ENCODE assay signal across 15 cellular contexts in genomic region chr4:38870098-38870850, GRCh38. TPM values are rescaled to one million over a fixed set of nuclear protein-coding genes. Genes with fewer than 3 reads are reported as not detected.
DNase-seq lines count a peak whose midpoint lies in the region; ATAC-seq and TF ChIP-seq lines count a peak whose summit lies in the region.
"Had no signal": no experiment of that assay in that cellular context is flagged by ENCODE, and none has a peak within 500 bp of the region (broad histone marks: within the 10 kb centered on the region; RNA-seq: fewer than 3 reads in every experiment).

No MANE protein-coding gene starts in this region.

- H3K4me1 ChIP-seq in skeletal muscle satellite cell (ENCODE audit: control insufficient read depth, insufficient read depth, low read length), result peaks cover 48% of the 10 kb centered on the region

- peaks cover 12% of the 10 kb centered on the region for H3K4me1 Mint-ChIP-seq in T-helper 17 cell

- H3K36me3 ChIP-seq in skeletal muscle satellite cell (ENCODE audit: insufficient read depth, low read length), result peaks cover 38% of the 10 kb centered on the region
- H3K36me3 ChIP-seq: thyroid gland had no signal

- H3K27me3 ChIP-seq in skeletal muscle satellite cell (ENCODE audit: control insufficient read depth, insufficient read depth, low read length), result no peaks in the 10 kb centered on the region
- H3K27me3 ChIP-seq: thyroid gland had no signal

- H3K27me3 Mint-ChIP-seq in T-helper 17 cell, result peaks cover 42% of the 10 kb centered on the region
- H3K27me3 Mint-ChIP-seq: B cell had no signal

- TF ChIP-seq CTCF in fibroblast of the aortic adventitia (IDR thresholded peaks at IDR 0.05; ENCODE audit: insufficient read depth, low read length), result no peak

- DNase-seq in COLO829 (ENCODE audit: low spot score) (peak; percentile 54), T-helper 17 cell (no peak), fibroblast of the aortic adventitia (ENCODE audit: low read depth) (peak; percentile 27), SIG-M5 (lab: John Stamatoyannopoulos, UW) (no peak)
- DNase-seq in stimulated activated CD4-positive, alpha-beta T cell treated with anti-CD3 and anti-CD28 coated beads, Interleukin-4, amount 100 ng/mL, for 24 hours, result no peak
- DNase-seq: activated CD4-positive, alpha-beta T cell treated with anti-CD3 and anti-CD28 coated beads for 1 hour; activated naive CD4-positive, alpha-beta T cell treated with Interleukin-2 at 50 U/mL for 16 hours; NCI-H2171; psoas muscle; thyroid gland had no signal

- H3K9me3 ChIP-seq in T-helper 17 cell (ENCODE audit: control insufficient read depth, low read length, poor library complexity, severe bottlenecking) (no peaks in the 10 kb centered on the region), skeletal muscle satellite cell (replicated peaks; ENCODE audit: low read length) (no peaks in the 10 kb centered on the region)
- H3K9me3 ChIP-seq: psoas muscle, thyroid gland had no signal

- no peak for ATAC-seq in T-helper 17 cell
- no peak for ATAC-seq in GM18909 (IDR thresholded peaks at IDR 0.05; ENCODE audit: poor library complexity, unreplicated experiment)
- ATAC-seq in GM18519 (IDR thresholded peaks at IDR 0.05; ENCODE audit: low FRiP score, unreplicated experiment), result no peak
- ATAC-seq: GM23338, psoas muscle had no signal

- peak overlapping the region; percentile 11 for H3K27ac Mint-ChIP-seq in T-helper 17 cell
- H3K27ac Mint-ChIP-seq: B cell, GM23338 had no signal

- H3K4me3 Mint-ChIP-seq in T-helper 17 cell, result no peak overlapping the region
- H3K4me3 Mint-ChIP-seq: B cell, GM23338 had no signal

- H3K4me2 ChIP-seq in skeletal muscle satellite cell (ENCODE audit: low read length), result peak overlapping the region; percentile 55
- H3K4me2 ChIP-seq: GM23338 had no signal

- no peaks in the 10 kb centered on the region for H3K36me3 Mint-ChIP-seq in T-helper 17 cell (ENCODE audit: low read depth)

- no peak overlapping the region for H3K9ac ChIP-seq in skeletal muscle satellite cell (ENCODE audit: low read depth, low read length)

- H3K4me3 ChIP-seq in fibroblast of the aortic adventitia (ENCODE audit: low read depth, low read length) (peak overlapping the region; percentile 2), skeletal muscle satellite cell (ENCODE audit: low read length) (peak overlapping the region; percentile 26)
- H3K4me3 ChIP-seq: GM23338, thyroid gland had no signal

RNA-seq across cellular contexts. Expression of gene FAM114A1, which starts 2.7 kb away (rescaled TPM):
- total RNA-seq in T-helper 17 cell, result under 1 TPM in 1 of 2 donors, not detected in 1; 0.50 TPM
- total RNA-seq in fibroblast of the aortic adventitia (ENCODE audit: low replicate concordance), result 263 and 378 TPM in 2 replicates
- 193 and 212 TPM in 2 replicates for total RNA-seq in skeletal muscle satellite cell (2012; rRNA removed)

RNA-seq across cellular contexts. Expression of gene TLR6, which starts 13.7 kb away (rescaled TPM):
- total RNA-seq in T-helper 17 cell (1 to 10 TPM; 2.8 to 6.4 TPM), fibroblast of the aortic adventitia (ENCODE audit: low replicate concordance) (2.2 and 5.0 TPM in 2 replicates)
- 3.0 and 3.7 TPM in 2 replicates for total RNA-seq in skeletal muscle satellite cell (2012; rRNA removed)

Comparison
In these comparisons a context has a peak if more than half of its experiments do, and no peak if none do; other contexts are left out.
1. DNase-seq: peak in COLO829 (single experiment) and fibroblast of the aortic adventitia (single experiment); none in T-helper 17 cell (0 of 3), SIG-M5 (single experiment) and stimulated activated CD4-positive, alpha-beta T cell treated with anti-CD3 and anti-CD28 coated beads, Interleukin-4, amount 100 ng/mL, for 24 hours (single experiment).
2. RNA of gene FAM114A1, which starts 2.7 kb away (total RNA-seq): 263 to 378 TPM in fibroblast of the aortic adventitia; 0.50 TPM in T-helper 17 cell; every median in the first group is over 100 times any median in the second.